19 cellular contexts compared by ENCODE assay signal in genomic region chr14:32432813-32433538, GRCh38.
DNase-seq lines count a peak whose midpoint lies in the region; ATAC-seq and TF ChIP-seq lines count a peak whose summit lies in the region.
"Had no signal": no experiment of that assay in that cellular context is flagged by ENCODE, and none has a peak within 500 bp of the region (broad histone marks: within the 10 kb centered on the region; RNA-seq: fewer than 3 reads in every experiment).

No MANE protein-coding gene starts in this region.

- WGBS in gastroesophageal sphincter (ENCODE audit: low coverage in 1 of 2), 2 donors, result 36 to 64% methylated on average over 1 to 7 of the region's 8 CpGs
- 15 to 47% (median 24%) methylated on average over 8 of the region's 8 CpGs for WGBS in ovary, 3 donors

- H3K27ac Mint-ChIP-seq in HFFc6, result no peak overlapping the region
- H3K27ac Mint-ChIP-seq in stimulated activated naive CD8-positive, alpha-beta T cell treated with anti-CD3 and anti-CD28 coated beads, Interleukin-15, amount 100 ng/mL, for 72 hours, result no peak overlapping the region
- H3K27ac Mint-ChIP-seq: CD8-positive, alpha-beta T cell; natural killer cell; T-helper 2 cell treated with Interferon-gamma antibody and Interleukin-4, amounts not matched to agents 5 μg/mL and 100 μg/mL, for 36 hours had no signal

- H3K4me3 ChIP-seq in gastroesophageal sphincter, result peak overlapping the region; percentile 41 to 54
- H3K4me3 ChIP-seq in ovary, result peak overlapping the region; percentile 9
- H3K4me3 ChIP-seq: body of pancreas, SJSA1, suprapubic skin had no signal

- H3K4me1 ChIP-seq in gastroesophageal sphincter (peaks cover 0 to 78% (median 4%) of the 10 kb centered on the region in 3 donors), ovary (ENCODE audit: insufficient read depth) (peaks cover 4% of the 10 kb centered on the region)
- H3K4me1 ChIP-seq: body of pancreas, suprapubic skin had no signal

- no peak overlapping the region for H3K4me3 Mint-ChIP-seq in HFFc6
- H3K4me3 Mint-ChIP-seq in stimulated activated naive CD8-positive, alpha-beta T cell treated with anti-CD3 and anti-CD28 coated beads, Interleukin-15, amount 100 ng/mL, for 72 hours, result no peak overlapping the region
- H3K4me3 Mint-ChIP-seq: CD8-positive, alpha-beta T cell; natural killer cell; T-helper 2 cell treated with Interferon-gamma antibody and Interleukin-4, amounts not matched to agents 5 μg/mL and 100 μg/mL, for 36 hours had no signal

- H3K36me3 ChIP-seq in gastroesophageal sphincter, result no peaks in the 10 kb centered on the region
- H3K36me3 ChIP-seq in ovary, result no peaks in the 10 kb centered on the region
- H3K36me3 ChIP-seq: SJSA1, suprapubic skin had no signal

- TF ChIP-seq EP300 in gastroesophageal sphincter (IDR thresholded peaks at IDR 0.05), result no peak
- no peak for TF ChIP-seq EP300 in ovary (IDR thresholded peaks at IDR 0.05)

- TF ChIP-seq CTCF in gastroesophageal sphincter (IDR thresholded peaks at IDR 0.05) (no peak), ovary (IDR thresholded peaks at IDR 0.05) (no peak), HFFc6 (IDR thresholded peaks at IDR 0.05) (no peak)

- H3K4me1 Mint-ChIP-seq in HFFc6 (ENCODE audit: low read depth), result peaks cover 19% of the 10 kb centered on the region
- peaks cover under 1% of the 10 kb centered on the region for H3K4me1 Mint-ChIP-seq in stimulated activated naive CD8-positive, alpha-beta T cell treated with anti-CD3 and anti-CD28 coated beads, Interleukin-15, amount 100 ng/mL, for 72 hours
- H3K4me1 Mint-ChIP-seq: natural killer cell had no signal

- TF ChIP-seq POLR2A in gastroesophageal sphincter (IDR thresholded peaks at IDR 0.05), result peak; percentile 36 to 52
- TF ChIP-seq POLR2A in ovary (IDR thresholded peaks at IDR 0.05), result no peak

- intact Hi-C loops in ovary (cut with DNase I), result no loop called here

- peaks cover 6% of the 10 kb centered on the region for H3K27me3 Mint-ChIP-seq in HFFc6 (ENCODE audit: insufficient read depth)
- H3K27me3 Mint-ChIP-seq in stimulated activated naive CD8-positive, alpha-beta T cell treated with anti-CD3 and anti-CD28 coated beads, Interleukin-15, amount 100 ng/mL, for 72 hours, result no peaks in the 10 kb centered on the region

- H3K9me3 ChIP-seq in gastroesophageal sphincter, result no peaks in the 10 kb centered on the region
- no peaks in the 10 kb centered on the region for H3K9me3 ChIP-seq in ovary
- H3K9me3 ChIP-seq: body of pancreas, SJSA1, suprapubic skin had no signal

- peak; percentile 85 for ATAC-seq in gastroesophageal sphincter
- no peak for ATAC-seq in stimulated activated naive CD8-positive, alpha-beta T cell treated with anti-CD3 and anti-CD28 coated beads, Interleukin-15, amount 100 ng/mL, for 72 hours
- ATAC-seq: body of pancreas; CD8-positive, alpha-beta T cell; natural killer cell had no signal

- no peaks in the 10 kb centered on the region for H3K9me3 Mint-ChIP-seq in HFFc6
- no peaks in the 10 kb centered on the region for H3K9me3 Mint-ChIP-seq in stimulated activated naive CD8-positive, alpha-beta T cell treated with anti-CD3 and anti-CD28 coated beads, Interleukin-15, amount 100 ng/mL, for 72 hours
- H3K9me3 Mint-ChIP-seq: CD8-positive, alpha-beta T cell; T-helper 2 cell treated with Interferon-gamma antibody and Interleukin-4, amounts not matched to agents 5 μg/mL and 100 μg/mL, for 36 hours had no signal

- H3K27ac ChIP-seq in gastroesophageal sphincter (peak overlapping the region; percentile 74 to 83 (median 81)), ovary (peak overlapping the region; percentile 39 to 73)
- H3K27ac ChIP-seq: body of pancreas, SJSA1, suprapubic skin had no signal

- no peaks in the 10 kb centered on the region for H3K36me3 Mint-ChIP-seq in HFFc6 (ENCODE audit: low read depth)
- H3K36me3 Mint-ChIP-seq: CD8-positive, alpha-beta T cell; natural killer cell had no signal

- H3K27me3 ChIP-seq in gastroesophageal sphincter (no peaks in the 10 kb centered on the region), ovary (no peaks in the 10 kb centered on the region)
- H3K27me3 ChIP-seq: body of pancreas, SJSA1, suprapubic skin had no signal

- DNase-seq in AG20443 (ENCODE audit: low spot score) (peak; percentile 40), LHCN-M2 (ENCODE audit: low read depth) (peak; percentile 29), ovary (peak in 4 of 5 donors; percentile 20 to 49 (median 26)), HFFc6 (no peak), DMS53 treated with DMSO at 0.1 percent for 48 hours (lab: John Stamatoyannopoulos, UW; ENCODE audit: unreplicated experiment) (no peak), NCI-H1105 treated with DMSO at 0.1 percent for 48 hours (lab: John Stamatoyannopoulos, UW) (no peak)
- DNase-seq in stimulated activated naive CD8-positive, alpha-beta T cell treated with anti-CD3 and anti-CD28 coated beads, Interleukin-15, amount 100 ng/mL, for 72 hours, result no peak
- DNase-seq: 8988T; activated CD4-positive, CD25-positive, alpha-beta regulatory T cell treated with anti-CD3 and anti-CD28 coated beads, Interleukin-2, amount 50 U/mL, for 72 hours; body of pancreas; CD8-positive, alpha-beta T cell; Karpas-422; natural killer cell; NCI-H1436 treated with DMSO at 0.1 percent for 48 hours; NCI-H226 had no signal

Comparison
In these comparisons a context has a peak if more than half of its experiments do, and no peak if none do; other contexts are left out.
1. DNase-seq: peak in AG20443 (single experiment), LHCN-M2 (single experiment) and ovary (4 of 5); none in HFFc6 (single experiment), DMS53 treated with DMSO at 0.1 percent for 48 hours (single experiment), NCI-H1105 treated with DMSO at 0.1 percent for 48 hours (single experiment) and stimulated activated naive CD8-positive, alpha-beta T cell treated with anti-CD3 and anti-CD28 coated beads, Interleukin-15, amount 100 ng/mL, for 72 hours (0 of 2).